ENCODE assay signal across 7 cellular contexts in genomic region chr22:39308614-39309363, GRCh38. TPM values are rescaled to one million over a fixed set of nuclear protein-coding genes. Genes with fewer than 3 reads are reported as not detected.
DNase-seq lines count a peak whose midpoint lies in the region; FAIRE-seq and TF ChIP-seq lines count a peak whose summit lies in the region.

No MANE protein-coding gene starts in this region.

- DNase-seq in HS-5 (ENCODE audit: low read depth) (peak; percentile 92), adipocyte (ENCODE audit: low read depth) (peak; percentile 98), hepatocyte (ENCODE audit: low spot score) (peak; percentile 83), thyroid gland (no peak), GM19239 (ENCODE audit: insufficient read length, low spot score) (no peak), GM20000 (ENCODE audit: low spot score) (no peak), cortex of kidney (lab: John Stamatoyannopoulos, UW) (no peak)

- H3K4me2 ChIP-seq in hepatocyte: peak overlapping the region; percentile 48

- H3K9ac ChIP-seq in adipocyte (ENCODE audit: low read length): peak overlapping the region; percentile 83

- TF ChIP-seq POLR2A in thyroid gland (IDR thresholded peaks at IDR 0.05): no peak

- H3K36me3 ChIP-seq in adipocyte (ENCODE audit: control insufficient read depth, insufficient read depth, low read length, severe bottlenecking): peaks cover 24% of the 10 kb centered on the region
- no peaks in the 10 kb centered on the region for H3K36me3 ChIP-seq in hepatocyte (replicated peaks; ENCODE audit: insufficient read depth, low read depth)
- peaks cover 22 to 24% of the 10 kb centered on the region in 2 donors for H3K36me3 ChIP-seq in thyroid gland

- H3K27me3 ChIP-seq in adipocyte (replicated peaks; ENCODE audit: control insufficient read depth, insufficient read depth, low read length) (no peaks in the 10 kb centered on the region), hepatocyte (no peaks in the 10 kb centered on the region), thyroid gland (no peaks in the 10 kb centered on the region)

- H3K27ac ChIP-seq in hepatocyte (peak overlapping the region; percentile 78), thyroid gland (peak overlapping the region in 2 of 3 donors; percentile 12 to 38)

- no peaks in the 10 kb centered on the region for H3K9me2 ChIP-seq in hepatocyte (replicated peaks; ENCODE audit: insufficient read depth)

- no peak overlapping the region for H2AFZ ChIP-seq in hepatocyte

- peaks cover 2% of the 10 kb centered on the region for H3K79me2 ChIP-seq in hepatocyte

- peaks cover 28% of the 10 kb centered on the region for H4K20me1 ChIP-seq in hepatocyte (ENCODE audit: insufficient read depth, poor library complexity, severe bottlenecking)

- peak overlapping the region; percentile 73 for H3K4me3 ChIP-seq in adipocyte (ENCODE audit: low read length)
- no peak overlapping the region for H3K4me3 ChIP-seq in hepatocyte
- no peak overlapping the region for H3K4me3 ChIP-seq in thyroid gland (replicated peaks in 1 of 3)

- H3K9me3 ChIP-seq in adipocyte (ENCODE audit: control insufficient read depth, low read length) (no peaks in the 10 kb centered on the region), hepatocyte (ENCODE audit: low read depth) (no peaks in the 10 kb centered on the region), thyroid gland (no peaks in the 10 kb centered on the region)

- 51% methylated on average over 24 of the region's 24 CpGs for WGBS in hepatocyte (ENCODE audit: low lambda C conversion rate, missing lambda C conversion rate)
- WGBS in thyroid gland, 2 donors: 57 to 67% methylated on average over 21 to 24 of the region's 24 CpGs

- TF ChIP-seq CTCF in hepatocyte (IDR thresholded peaks at IDR 0.05; ENCODE audit: poor library complexity) (no peak), thyroid gland (IDR thresholded peaks at IDR 0.05) (no peak), GM20000 (IDR thresholded peaks at IDR 0.05; ENCODE audit: extremely low read depth, missing control alignments) (no peak)

- FAIRE-seq in GM19239 (lab: Jason Lieb, UNC): no peak

- H3K4me1 ChIP-seq in adipocyte (ENCODE audit: control insufficient read depth, insufficient read depth, low read length): peaks cover 18% of the 10 kb centered on the region
- H3K4me1 ChIP-seq in hepatocyte (ENCODE audit: insufficient read depth): no peaks in the 10 kb centered on the region
- H3K4me1 ChIP-seq in thyroid gland: no peaks in the 10 kb centered on the region

- intact Hi-C loops in thyroid gland (cut with DNase I): loop anchor here (10.0 kb wide), 1 partner anchor 444 kb away; no protein-coding TSS in a partner anchor

RNA-seq across cellular contexts. Expression of gene RPL3, which starts 10.6 kb away (rescaled TPM):
- 2,461 and 2,819 TPM in 2 replicates for total RNA-seq in hepatocyte
- polyA plus RNA-seq in hepatocyte: 1,044 and 1,068 TPM in 2 replicates
- 1,000 to 10,000 TPM; 1,451 to 2,031 (median 1,880) TPM for total RNA-seq in thyroid gland

RNA-seq across cellular contexts. Expression of gene SYNGR1, which starts 41.0 kb away (rescaled TPM):
- total RNA-seq in hepatocyte: 15.8 and 23.1 TPM in 2 replicates
- 58.8 and 92.7 TPM in 2 replicates for polyA plus RNA-seq in hepatocyte
- total RNA-seq in thyroid gland: 10 to 100 TPM in 1 of 4 donors, 1 to 10 TPM in 3; 3.9 to 22.0 (median 6.8) TPM

Comparison
In these comparisons a context has a peak if more than half of its experiments do, and no peak if none do; other contexts are left out.
1. DNase-seq: peak in HS-5 (single experiment), adipocyte (single experiment) and hepatocyte (single experiment); none in thyroid gland (0 of 2), GM19239 (single experiment), GM20000 (single experiment) and cortex of kidney (single experiment).